Comparison of ENCODE assay signal across 17 cellular contexts in genomic region chr15:99955181-99955525, GRCh38.
"Had no signal": no experiment of that assay in that cellular context is flagged by ENCODE, and none has a peak within 500 bp of the region (broad histone marks: within the 10 kb centered on the region; RNA-seq: fewer than 3 reads in every experiment).

No MANE protein-coding gene starts in this region.

- H3K36me3 ChIP-seq: brain microvascular endothelial cell, esophagus squamous epithelium, left ventricle myocardium inferior, pancreas had no signal

- ATAC-seq: activated T-cell treated with anti-CD3 and anti-CD28 coated beads, Interleukin-2, amount 50 U/mL, for 72 hours; SK-N-SH treated with all-trans-retinoic acid at 6 μM for 48 hours; stimulated activated effector memory CD8-positive, alpha-beta T cell treated with anti-CD3 and anti-CD28 coated beads, Interleukin-12 subunit alpha, Interleukin-12 subunit beta, amount 100 ng/mL, for 72 hours had no signal

- DNase-seq: activated CD4-positive, alpha-beta T cell treated with anti-CD3 and anti-CD28 coated beads, Interleukin-2, amount 10 ng/mL, durations not matched to agents 7 days and 5 days; activated CD4-positive, CD25-positive, alpha-beta regulatory T cell; activated gamma-delta T cell treated with Interleukin-2 at 50 U/mL for 16 hours; activated naive CD8-positive, alpha-beta T cell treated with anti-CD3 and anti-CD28 coated beads for 36 hours; activated T-cell treated with anti-CD3 and anti-CD28 coated beads, Interleukin-2, amount 50 U/mL, for 72 hours; brain microvascular endothelial cell; cerebellar nuclear complex; esophagus squamous epithelium; foreskin fibroblast; left ventricle myocardium inferior; retina had no signal

- H3K4me1 ChIP-seq: pancreas had no signal

- H3K4me3 ChIP-seq: esophagus squamous epithelium, left ventricle myocardium inferior, pancreas, skin epidermis had no signal

- H3K27me3 ChIP-seq: brain microvascular endothelial cell, pancreas had no signal

- H3K27ac ChIP-seq: brain microvascular endothelial cell, left ventricle myocardium inferior, pancreas, skin epidermis had no signal

- H3K9me3 ChIP-seq: esophagus squamous epithelium, pancreas had no signal

- FAIRE-seq: endometrium, islet of Langerhans, pancreas had no signal
